In genomic region chr9:131001021-131001420, GRCh38 we compare ENCODE assay signal across 21 cellular contexts. TPM values are rescaled to one million over a fixed set of nuclear protein-coding genes. Genes with fewer than 3 reads are reported as not detected.
DNase-seq lines count a peak whose midpoint lies in the region; ATAC-seq and TF ChIP-seq lines count a peak whose summit lies in the region.
"Had no signal": no experiment of that assay in that cellular context is flagged by ENCODE, and none has a peak within 500 bp of the region (broad histone marks: within the 10 kb centered on the region; RNA-seq: fewer than 3 reads in every experiment).

No MANE protein-coding gene starts in this region.

- H3K36me3 ChIP-seq in brain microvascular endothelial cell (replicated peaks) (no peaks in the 10 kb centered on the region), osteoblast (ENCODE audit: insufficient read depth, low read length) (no peaks in the 10 kb centered on the region)
- H3K36me3 ChIP-seq in effector memory CD4-positive, alpha-beta T cell (ENCODE audit: control insufficient read depth, insufficient read depth, low read length), result no peaks in the 10 kb centered on the region
- H3K36me3 ChIP-seq: BE2C, BLaER1 had no signal

- DNase-seq in brain microvascular endothelial cell, result no peak
- DNase-seq in islet precursor cell, result peak; percentile 35
- DNase-seq in osteoblast (ENCODE audit: insufficient read length, low spot score, missing footprints), result peak; percentile 36
- no peak for DNase-seq in DMS79 (lab: John Stamatoyannopoulos, UW)
- no peak for DNase-seq in effector memory CD4-positive, alpha-beta T cell
- no peak for DNase-seq in MV-4-11 (lab: John Stamatoyannopoulos, UW)
- DNase-seq: 8988T; ACHN; BE2C; C1 segment of cervical spinal cord; CD4-positive, alpha-beta memory T cell; CD4-positive, CD25-positive, alpha-beta regulatory T cell; CD8-positive, alpha-beta memory T cell; COR-L47; DMS 273 treated with DMSO at 0.1 percent for 48 hours; DMS153; DMS53; DMS79 treated with DMSO at 0.1 percent for 48 hours; GF-D8 had no signal

- ATAC-seq in HG03159 (IDR thresholded peaks at IDR 0.05; ENCODE audit: unreplicated experiment), result no peak

- H3K27ac ChIP-seq in brain microvascular endothelial cell (peak overlapping the region; percentile 7), osteoblast (ENCODE audit: low read depth, low read length) (no peak overlapping the region)
- no peak overlapping the region for H3K27ac ChIP-seq in effector memory CD4-positive, alpha-beta T cell (ENCODE audit: insufficient read depth, low read length, poor library complexity, severe bottlenecking)
- H3K27ac ChIP-seq: BLaER1 had no signal

- H3K9me3 ChIP-seq in osteoblast (ENCODE audit: low read depth, low read length), result no peaks in the 10 kb centered on the region
- no peaks in the 10 kb centered on the region for H3K9me3 ChIP-seq in effector memory CD4-positive, alpha-beta T cell (ENCODE audit: control insufficient read depth, low read length)
- H3K9me3 ChIP-seq: BE2C, BLaER1 had no signal

- no peaks in the 10 kb centered on the region for H4K20me1 ChIP-seq in osteoblast (ENCODE audit: insufficient read depth, low read length)
- H4K20me1 ChIP-seq: BLaER1 had no signal

- H3K27me3 ChIP-seq in brain microvascular endothelial cell (replicated peaks), result peaks cover 59% of the 10 kb centered on the region
- H3K27me3 ChIP-seq in osteoblast (ENCODE audit: insufficient read depth, low read length), result peaks cover 30% of the 10 kb centered on the region
- H3K27me3 ChIP-seq in effector memory CD4-positive, alpha-beta T cell (replicated peaks; ENCODE audit: control insufficient read depth, insufficient read depth, low read length, poor library complexity, severe bottlenecking), result no peaks in the 10 kb centered on the region
- H3K27me3 ChIP-seq: BE2C, BLaER1 had no signal

- no peaks in the 10 kb centered on the region for H3K4me1 ChIP-seq in osteoblast (ENCODE audit: insufficient read depth, low read length)
- H3K4me1 ChIP-seq in effector memory CD4-positive, alpha-beta T cell (ENCODE audit: control insufficient read depth, insufficient read depth, low read length, poor library complexity, severe bottlenecking), result no peaks in the 10 kb centered on the region
- H3K4me1 ChIP-seq: BE2C had no signal

- no peak overlapping the region for H2AFZ ChIP-seq in osteoblast (ENCODE audit: low read length)

- H3K4me2 ChIP-seq in osteoblast (ENCODE audit: insufficient read depth, low read length), result no peak overlapping the region
- H3K4me2 ChIP-seq: BLaER1 had no signal

- H3K4me3 ChIP-seq in brain microvascular endothelial cell (ENCODE audit: low read depth, low read length) (no peak overlapping the region), osteoblast (ENCODE audit: insufficient read depth, low read length) (no peak overlapping the region)
- H3K4me3 ChIP-seq in effector memory CD4-positive, alpha-beta T cell (ENCODE audit: insufficient read depth, low read depth, low read length, poor library complexity, severe bottlenecking), result no peak overlapping the region
- H3K4me3 ChIP-seq: BLaER1 had no signal

- in situ Hi-C loops in brain microvascular endothelial cell (cut with HindIII; ENCODE audit: low pct_ligation_motif_present, low sequenced_read_pairs), result no loop called here

- H3K79me2 ChIP-seq in osteoblast (ENCODE audit: insufficient read depth, low read length), result no peaks in the 10 kb centered on the region

- TF ChIP-seq CTCF in brain microvascular endothelial cell (IDR thresholded peaks at IDR 0.05; ENCODE audit: low read depth, low read length, missing control alignments) (no peak), osteoblast (IDR thresholded peaks at IDR 0.05; ENCODE audit: extremely low read depth, low read depth, low read length) (no peak)

RNA-seq across cellular contexts. Expression of gene LAMC3, which starts 8.0 kb away (rescaled TPM):
- total RNA-seq in osteoblast, result under 0.01 TPM in 1 of 2 replicates, not detected in the other

Comparison
In these comparisons a context has a peak if more than half of its experiments do, and no peak if none do; other contexts are left out.
1. DNase-seq: peak in islet precursor cell (single experiment) and osteoblast (single experiment); none in brain microvascular endothelial cell (single experiment), DMS79 (single experiment), effector memory CD4-positive, alpha-beta T cell (0 of 3) and MV-4-11 (single experiment).